Comparison of ENCODE assay signal across 23 cellular contexts in genomic region chr10:118979661-118980060, GRCh38.
"Had no signal": no experiment of that assay in that cellular context is flagged by ENCODE, and none has a peak within 500 bp of the region (broad histone marks: within the 10 kb centered on the region; RNA-seq: fewer than 3 reads in every experiment).

No MANE protein-coding gene starts in this region.

- H3K27ac ChIP-seq: colonic mucosa, left ventricle myocardium inferior, lower lobe of right lung, pancreas, stomach, thoracic aorta, transverse colon had no signal

- H3K27ac Mint-ChIP-seq: memory B cell, mesothelial cell of epicardium, natural killer cell, progenitor cell of endocrine pancreas had no signal

- H3K4me3 ChIP-seq: colonic mucosa, left ventricle myocardium inferior, lower lobe of right lung, pancreas, stomach, thoracic aorta, transverse colon had no signal

- ATAC-seq: esophagus mucosa, natural killer cell, pancreas, right cardiac atrium had no signal

- DNase-seq: colonic mucosa; effector CD8-positive, alpha-beta T cell; left ventricle myocardium inferior; lower lobe of right lung; natural killer cell; occipital lobe; pancreas; small intestine; stimulated activated CD4-positive, alpha-beta T cell treated with anti-CD3 and anti-CD28 coated beads, Interleukin-12 subunit alpha, Interleukin-12 subunit beta, amount 100 ng/mL, for 4 hours; stimulated activated naive CD4-positive, alpha-beta T cell; stomach; substantia nigra; transverse colon had no signal

- FAIRE-seq: endometrium, frontal cortex, keratinocyte, pancreas, small intestine had no signal

- H3K4me3 Mint-ChIP-seq: memory B cell, mesothelial cell of epicardium, natural killer cell, neural crest cell had no signal

- H3K36me3 ChIP-seq: colonic mucosa, left ventricle myocardium inferior, lower lobe of right lung, pancreas, stomach, thoracic aorta, transverse colon had no signal

- H3K9me3 ChIP-seq: colonic mucosa, lower lobe of right lung, pancreas, thoracic aorta, transverse colon had no signal

- H3K4me1 Mint-ChIP-seq: memory B cell, mesothelial cell of epicardium, natural killer cell had no signal

- H3K27me3 ChIP-seq: colonic mucosa, pancreas, stomach, transverse colon had no signal

- H3K4me1 ChIP-seq: colonic mucosa, lower lobe of right lung, pancreas, stomach, transverse colon had no signal
